ENCODE assay signal across 8 cellular contexts in the genomic region with DNA sequence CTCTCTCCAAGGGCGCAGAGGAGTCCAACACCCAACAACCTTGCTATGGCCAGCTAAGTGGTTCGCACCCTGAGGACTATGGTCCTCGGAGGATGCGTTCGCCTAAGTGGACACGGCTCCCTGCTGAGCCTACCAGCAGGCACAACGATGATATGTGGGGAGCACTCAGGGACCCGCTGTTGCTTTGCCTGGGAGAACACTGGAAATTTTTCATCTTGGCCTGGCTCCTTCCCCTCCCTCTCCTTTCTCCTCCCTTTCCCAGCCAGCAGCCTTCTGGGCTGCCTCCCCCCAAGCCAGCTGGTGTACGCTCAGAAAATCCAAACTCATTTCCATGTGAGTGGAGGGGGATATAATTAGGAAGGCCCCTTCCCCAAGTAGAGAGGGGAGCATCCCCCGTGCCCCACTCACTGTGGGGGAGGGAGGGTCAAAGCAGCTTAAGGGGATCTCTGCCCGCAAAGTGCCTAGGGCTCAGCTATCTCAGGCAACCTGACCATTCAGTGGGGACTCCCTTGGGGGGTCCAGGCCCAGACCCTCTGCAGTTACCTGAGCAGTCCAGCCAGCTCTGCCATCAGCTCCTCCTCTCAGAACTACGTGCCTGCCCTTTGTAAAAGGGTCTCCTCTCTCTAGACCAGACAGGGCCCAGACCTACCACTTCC. TPM values are rescaled to one million over a fixed set of nuclear protein-coding genes. Genes with fewer than 3 reads are reported as not detected.
DNase-seq lines count a peak whose midpoint lies in the region; ATAC-seq, FAIRE-seq and TF ChIP-seq lines count a peak whose summit lies in the region.

No MANE protein-coding gene starts in this region.

- peaks cover 8% of the 10 kb centered on the region for H3K4me1 ChIP-seq in OCI-LY1 (ENCODE audit: insufficient read depth, low read length, severe bottlenecking)
- peaks cover 5 to 13% (median 10%) of the 10 kb centered on the region in 3 donors for H3K4me1 ChIP-seq in pancreas

- H3K27me3 ChIP-seq in OCI-LY1 (ENCODE audit: insufficient read depth, low read length) (0 out of 2 replicates have a peak, but pooled peaks cover 5% of the 10 kb centered on the region), pancreas (no peaks in the 10 kb centered on the region)

- WGBS in pancreas, 2 donors, result 83% methylated on average over 12 of the region's 12 CpGs

- no peak for FAIRE-seq in pancreas (lab: Jason Lieb, UNC)

- no peaks in the 10 kb centered on the region for H3K79me2 ChIP-seq in OCI-LY1 (ENCODE audit: insufficient read depth, low read length)

- H3K9ac ChIP-seq in OCI-LY1 (ENCODE audit: low read length), result no peak overlapping the region

- no peaks in the 10 kb centered on the region for H3K36me3 ChIP-seq in OCI-LY1 (ENCODE audit: insufficient read depth, low read length)
- no peaks in the 10 kb centered on the region for H3K36me3 ChIP-seq in pancreas

- H3K4me3 ChIP-seq in GM12865 (ENCODE audit: low read depth, low read length) (peak overlapping the region; percentile 49), OCI-LY1 (ENCODE audit: low read depth, low read length, poor library complexity, severe bottlenecking) (peak overlapping the region; percentile 65), pancreas (peak overlapping the region in 3 of 4 donors; percentile 51 to 80 (median 67))

- TF ChIP-seq POLR2A in erythroblast (IDR thresholded peaks at IDR 0.05; ENCODE audit: low read length), result peak; percentile 54

- H3F3A ChIP-seq in OCI-LY1 (ENCODE audit: insufficient read depth, low read length), result no peaks in the 10 kb centered on the region

- H2AFZ ChIP-seq in OCI-LY1 (ENCODE audit: low read length), result no peak overlapping the region

- H3K9me2 ChIP-seq in OCI-LY1 (ENCODE audit: low read depth, low read length), result no peaks in the 10 kb centered on the region

- no peaks in the 10 kb centered on the region for H4K20me1 ChIP-seq in OCI-LY1 (ENCODE audit: insufficient read depth, low read length)

- H3K4me2 ChIP-seq in OCI-LY1 (ENCODE audit: low read length), result peak overlapping the region; percentile 89

- DNase-seq in GM12865 (ENCODE audit: low read depth), result no peak
- no peak for DNase-seq in erythroblast (lab: John Stamatoyannopoulos, UW)
- DNase-seq in pancreas, result no peak
- no peak for DNase-seq in DMS114 treated with DMSO at 0.1 percent for 48 hours (lab: John Stamatoyannopoulos, UW; ENCODE audit: unreplicated experiment)
- DNase-seq in GM13977 (ENCODE audit: low spot score), result no peak

- H3K27ac ChIP-seq in OCI-LY1 (ENCODE audit: low read depth, low read length, poor library complexity, severe bottlenecking) (no peak overlapping the region), pancreas (no peak overlapping the region)

- intact Hi-C loops in pancreas (cut with DNase I), result no loop called here

- H3K9me3 ChIP-seq in OCI-LY1 (ENCODE audit: low read length) (no peaks in the 10 kb centered on the region), pancreas (no peaks in the 10 kb centered on the region)

- TF ChIP-seq CTCF in GM12865 (IDR thresholded peaks at IDR 0.05; ENCODE audit: insufficient read depth, low read depth, low read length, missing control alignments), result no peak
- no peak for TF ChIP-seq CTCF in OCI-LY1 (IDR thresholded peaks at IDR 0.05; ENCODE audit: low read length)
- no peak for TF ChIP-seq CTCF in pancreas (IDR thresholded peaks at IDR 0.05)
- TF ChIP-seq CTCF in GM13977 (IDR thresholded peaks at IDR 0.05; ENCODE audit: extremely low read depth, insufficient read depth, missing control alignments), result no peak

- in situ Hi-C loops in GM13977 (cut with MboI; ENCODE audit: low pct_unique_long_range_greater_than_20kb, low sequenced_read_pairs, unreplicated experiment), result no loop called here

- ATAC-seq in pancreas, result peak in 1 of 4 donors; percentile 4
- ATAC-seq in GM21515 (IDR thresholded peaks at IDR 0.05; ENCODE audit: unreplicated experiment), result no peak
- no peak for ATAC-seq in GM21381 (IDR thresholded peaks at IDR 0.05; ENCODE audit: unreplicated experiment)

RNA-seq across cellular contexts. Expression of a gene that starts 0.6 kb away (rescaled TPM):
- 1 to 10 TPM in 2 of 6 donors, under 1 TPM in 4; 0.37 to 5.6 (median 0.75) TPM for total RNA-seq in pancreas
- polyA plus RNA-seq in pancreas, result 1 to 10 TPM in 1 of 2 donors, under 1 TPM in 1; 0.53 to 1.1 TPM

RNA-seq across cellular contexts. Expression of a gene that starts 26.6 kb away (rescaled TPM):
- 10 to 100 TPM; 16.9 to 30.2 (median 20.4) TPM for total RNA-seq in pancreas
- 10 to 100 TPM; 16.0 to 18.1 TPM for polyA plus RNA-seq in pancreas
